Comparison of ENCODE assay signal across 8 cellular contexts in the genomic region with DNA sequence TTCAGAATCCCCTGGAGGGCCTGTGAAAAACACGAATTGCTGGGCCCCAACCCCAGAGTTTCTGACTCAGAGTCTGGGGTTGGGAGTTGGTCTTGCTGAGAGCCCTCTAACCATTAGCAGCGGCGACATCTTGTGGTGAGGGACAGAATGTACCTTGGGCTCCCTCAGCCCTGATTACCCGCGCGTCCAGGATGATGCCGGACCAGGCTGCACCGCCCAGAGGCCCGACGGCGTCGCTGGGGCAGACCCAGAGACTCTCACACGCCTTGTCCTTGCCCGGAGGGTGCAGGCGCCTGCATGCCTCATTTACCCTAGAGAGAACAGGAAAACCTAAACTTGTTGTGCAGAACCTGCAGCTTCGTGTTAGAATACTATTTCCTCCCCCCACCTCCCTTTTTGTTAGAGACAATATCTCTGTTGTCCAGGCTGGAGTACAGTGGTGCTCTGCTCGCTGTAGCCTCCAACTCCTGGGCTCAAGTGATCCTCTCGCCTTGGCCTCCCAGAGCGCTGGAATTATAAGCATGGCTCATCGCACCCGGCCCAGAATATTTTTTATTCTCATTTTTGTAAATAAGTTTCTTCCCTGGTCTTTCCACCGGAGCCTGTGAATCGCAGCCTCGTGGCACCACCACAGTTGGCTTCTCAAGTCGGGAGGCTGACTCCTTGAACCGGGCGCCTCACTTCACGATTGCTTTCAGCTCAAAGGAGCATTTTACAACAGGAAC. TPM values are rescaled to one million over a fixed set of nuclear protein-coding genes. Genes with fewer than 3 reads are reported as not detected.
A peak's percentile ranks its signal among the peaks of the same experiment; 100 is the strongest.
DNase-seq lines count a peak whose midpoint lies in the region; ATAC-seq and TF ChIP-seq lines count a peak whose summit lies in the region.

No MANE protein-coding gene starts in this region.

- no peak for TF ChIP-seq EP300 in upper lobe of left lung (IDR thresholded peaks at IDR 0.05)

- peaks cover 13 to 19% (median 16%) of the 10 kb centered on the region in 4 donors for H3K4me1 ChIP-seq in upper lobe of left lung

- no peak overlapping the region for H3K27ac ChIP-seq in upper lobe of left lung

- peak; percentile 89 for TF ChIP-seq CTCF in GM10266 (IDR thresholded peaks at IDR 0.05; ENCODE audit: control insufficient read depth, insufficient read depth, low read depth, missing control alignments)
- TF ChIP-seq CTCF in HFFc6 (IDR thresholded peaks at IDR 0.05), result peak; percentile 83
- TF ChIP-seq CTCF in glutamatergic neuron (IDR thresholded peaks at IDR 0.05; ENCODE audit: partially characterized antibody, unreplicated experiment), result peak; percentile 65
- peak; percentile 58 to 87 (median 70) for TF ChIP-seq CTCF in upper lobe of left lung (IDR thresholded peaks at IDR 0.05)

- H3K4me3 Mint-ChIP-seq in HFFc6 (peak overlapping the region; percentile 57; the same call in 1 of the 2 replicates), glutamatergic neuron (ENCODE audit: unreplicated experiment) (peak overlapping the region; percentile 61)
- peak overlapping the region; percentile 23 for H3K4me3 Mint-ChIP-seq in activated naive CD4-positive, alpha-beta T cell treated with anti-CD3 and anti-CD28 coated beads for 36 hours

- no peaks in the 10 kb centered on the region for H3K27me3 ChIP-seq in upper lobe of left lung

- 32 to 39% methylated on average over 25 to 28 of the region's 28 CpGs for WGBS in upper lobe of left lung, 2 donors

- H3K27me3 Mint-ChIP-seq in HFFc6 (ENCODE audit: insufficient read depth) (peaks cover 14% of the 10 kb centered on the region), glutamatergic neuron (ENCODE audit: unreplicated experiment) (peaks cover 3% of the 10 kb centered on the region)
- no peaks in the 10 kb centered on the region for H3K27me3 Mint-ChIP-seq in activated naive CD4-positive, alpha-beta T cell treated with anti-CD3 and anti-CD28 coated beads for 36 hours (ENCODE audit: low read depth)

- H3K9me3 Mint-ChIP-seq in HFFc6, result no peaks in the 10 kb centered on the region
- no peaks in the 10 kb centered on the region for H3K9me3 Mint-ChIP-seq in activated naive CD4-positive, alpha-beta T cell treated with anti-CD3 and anti-CD28 coated beads for 36 hours
- H3K9me3 Mint-ChIP-seq in glutamatergic neuron (ENCODE audit: unreplicated experiment), result no peaks in the 10 kb centered on the region

- H3K4me3 ChIP-seq in upper lobe of left lung, result no peak overlapping the region

- no peak overlapping the region for H3K27ac Mint-ChIP-seq in HFFc6
- H3K27ac Mint-ChIP-seq in activated naive CD4-positive, alpha-beta T cell treated with anti-CD3 and anti-CD28 coated beads for 36 hours, result no peak overlapping the region
- no peak overlapping the region for H3K27ac Mint-ChIP-seq in glutamatergic neuron (ENCODE audit: unreplicated experiment)

- H3K9me3 ChIP-seq in upper lobe of left lung, result no peaks in the 10 kb centered on the region

- CTCF ChIA-PET in activated naive CD4-positive, alpha-beta T cell treated with anti-CD3 and anti-CD28 coated beads for 36 hours (lab: Charles Lee), result interaction anchor here (0.8 to 6.4 kb wide), 43 partner anchors 9 to 1108 kb away, joined by 3 to 52 read pairs (median 4); partner anchors contain the start of genes KCNH1, RD3, SLC30A1 and TRAF5

- no peaks in the 10 kb centered on the region for H3K36me3 ChIP-seq in upper lobe of left lung

- H3K4me1 Mint-ChIP-seq in HFFc6 (ENCODE audit: low read depth), result peaks cover 16% of the 10 kb centered on the region
- peaks cover 23% of the 10 kb centered on the region for H3K4me1 Mint-ChIP-seq in activated naive CD4-positive, alpha-beta T cell treated with anti-CD3 and anti-CD28 coated beads for 36 hours (ENCODE audit: low read depth)
- H3K4me1 Mint-ChIP-seq in glutamatergic neuron (ENCODE audit: low read depth, unreplicated experiment), result no peaks in the 10 kb centered on the region

- peak; percentile 93 for DNase-seq in GM10266 (ENCODE audit: extremely low spot score)
- peak; percentile 83 for DNase-seq in HFFc6
- DNase-seq in MV-4-11 (lab: John Stamatoyannopoulos, UW), result peak; percentile 72
- peak; percentile 78 for DNase-seq in SK-N-DZ (ENCODE audit: low spot score)
- peak; percentile 90 for DNase-seq in activated naive CD4-positive, alpha-beta T cell treated with anti-CD3 and anti-CD28 coated beads for 36 hours
- DNase-seq in glutamatergic neuron, result peak; percentile 86
- peak; percentile 80 for DNase-seq in pons (ENCODE audit: low spot score)
- peak; percentile 77 to 86 for DNase-seq in upper lobe of left lung

- no peak for TF ChIP-seq POLR2A in upper lobe of left lung (IDR thresholded peaks at IDR 0.05)

- H3K36me3 Mint-ChIP-seq in HFFc6 (ENCODE audit: low read depth) (no peaks in the 10 kb centered on the region), glutamatergic neuron (ENCODE audit: unreplicated experiment) (no peaks in the 10 kb centered on the region)
- no peaks in the 10 kb centered on the region for H3K36me3 Mint-ChIP-seq in activated naive CD4-positive, alpha-beta T cell treated with anti-CD3 and anti-CD28 coated beads for 36 hours (ENCODE audit: low read depth)

- ATAC-seq in upper lobe of left lung (ENCODE audit: low FRiP score in 2 of 2), result peak; percentile 92 to 93

- intact Hi-C loops in activated naive CD4-positive, alpha-beta T cell treated with anti-CD3 and anti-CD28 coated beads for 36 hours (cut with micrococcal nuclease), result loop anchor here (1.0 to 10.0 kb wide), 10 partner anchors 38 to 1169 kb away; no protein-coding TSS in a partner anchor

RNA-seq across cellular contexts. Expression of gene RD3, which starts 22.2 kb away (rescaled TPM):
- total RNA-seq in HFFc6 (2021; fragmentation: NEBNext Ultra II Directional; extraction: Animal tissue kit (Norgen Biotek cat#: 25700)), result not detected
- 0.03 and 0.13 TPM in 2 replicates for polyA plus RNA-seq in SK-N-DZ (2014; cell fraction: cytosol; rRNA removed)
- not detected in 2 replicates for polyA plus RNA-seq in SK-N-DZ (2014; cell fraction: nucleus; rRNA removed)
- not detected for total RNA-seq in activated naive CD4-positive, alpha-beta T cell treated with anti-CD3 and anti-CD28 coated beads for 36 hours
- total RNA-seq in glutamatergic neuron (ENCODE audit: unreplicated experiment) (0.44 TPM), upper lobe of left lung (under 1 TPM in 4 of 6 donors, not detected in 2; 0.14 to 0.37 (median 0.17) TPM)
